Comparison of ENCODE assay signal across 17 cellular contexts in genomic region chr5:39503148-39503547, GRCh38.
A peak's percentile ranks its signal among the peaks of the same experiment; 100 is the strongest.
DNase-seq lines count a peak whose midpoint lies in the region; ATAC-seq and TF ChIP-seq lines count a peak whose summit lies in the region.
"Had no signal": no experiment of that assay in that cellular context is flagged by ENCODE, and none has a peak within 500 bp of the region (broad histone marks: within the 10 kb centered on the region; RNA-seq: fewer than 3 reads in every experiment).

No MANE protein-coding gene starts in this region.

- BruUV-seq in MCF 10A (replicated peaks; lab: Mats Ljungman, UMichigan), result no TSS peak

- no peaks in the 10 kb centered on the region for H3K79me2 ChIP-seq in fibroblast of lung (ENCODE audit: control insufficient read depth, insufficient read depth, low read length)

- H2AFZ ChIP-seq in fibroblast of lung (ENCODE audit: low read length), result no peak overlapping the region

- H3K36me3 ChIP-seq in breast epithelium (no peaks in the 10 kb centered on the region), fibroblast of lung (ENCODE audit: control insufficient read depth, insufficient read depth, low read length) (no peaks in the 10 kb centered on the region), muscle layer of colon (ENCODE audit: insufficient read depth, low read length) (no peaks in the 10 kb centered on the region), uterus (no peaks in the 10 kb centered on the region)
- H3K36me3 ChIP-seq: SJCRH30 had no signal

- DNase-seq in MCF 10A (ENCODE audit: unreplicated experiment), result peak; percentile 17
- no peak for DNase-seq in breast epithelium (ENCODE audit: low spot score in 2 of 2)
- peak; percentile 48 to 93 for DNase-seq in fibroblast of lung (ENCODE audit: low read depth in 2 of 2)
- DNase-seq in uterus, result peak; percentile 61 to 69
- DNase-seq in SHP77 (lab: John Stamatoyannopoulos, UW), result no peak
- no peak for DNase-seq in SK-N-DZ (ENCODE audit: low spot score)
- DNase-seq in activated T-cell treated with anti-CD3 and anti-CD28 coated beads, Interleukin-2, amount 50 U/mL, for 72 hours, result no peak
- DNase-seq: activated B cell treated with CpG ODN at 0.5 μM for 24 hours; activated naive CD8-positive, alpha-beta T cell treated with anti-CD3 and anti-CD28 coated beads, Interleukin-2, amount 10 ng/mL, durations not matched to agents 7 days and 5 days; Calu3; dermis blood vessel endothelial cell; foreskin keratinocyte; NCI-H146; NCI-H526 had no signal

- H3K4me1 ChIP-seq in breast epithelium (no peaks in the 10 kb centered on the region), fibroblast of lung (ENCODE audit: control insufficient read depth, extremely low read depth, insufficient read depth, low read length) (peaks cover 18% of the 10 kb centered on the region), muscle layer of colon (ENCODE audit: insufficient read depth, low read length) (peaks cover 27% of the 10 kb centered on the region), uterus (no peaks in the 10 kb centered on the region)

- H3K9ac ChIP-seq in fibroblast of lung (ENCODE audit: insufficient read depth, low read length), result no peak overlapping the region
- H3K9ac ChIP-seq in muscle layer of colon (ENCODE audit: low read length), result no peak overlapping the region

- H3K27ac ChIP-seq in breast epithelium (no peak overlapping the region), fibroblast of lung (ENCODE audit: insufficient read depth, low read length) (no peak overlapping the region), muscle layer of colon (ENCODE audit: low read depth, low read length) (peak overlapping the region; percentile 14), uterus (peak overlapping the region in 1 of 2 donors; percentile 46)
- H3K27ac ChIP-seq: foreskin keratinocyte, SJCRH30 had no signal

- H3K9me3 Mint-ChIP-seq in MCF 10A (ENCODE audit: unreplicated experiment), result no peaks in the 10 kb centered on the region
- peaks cover 0 to 2% of the 10 kb centered on the region in 2 donors for H3K9me3 Mint-ChIP-seq in activated T-cell treated with anti-CD3 and anti-CD28 coated beads, Interleukin-2, amount 50 U/mL, for 72 hours
- H3K9me3 Mint-ChIP-seq: activated B cell treated with CpG ODN at 0.5 μM for 24 hours; activated naive CD8-positive, alpha-beta T cell treated with anti-CD3 and anti-CD28 coated beads, Interleukin-2, amount 10 ng/mL, durations not matched to agents 7 days and 5 days; neural crest cell had no signal

- H3K27ac Mint-ChIP-seq in MCF 10A (ENCODE audit: low read depth, unreplicated experiment), result no peak overlapping the region
- H3K27ac Mint-ChIP-seq in activated T-cell treated with anti-CD3 and anti-CD28 coated beads, Interleukin-2, amount 50 U/mL, for 72 hours, result no peak overlapping the region
- H3K27ac Mint-ChIP-seq: activated B cell treated with CpG ODN at 0.5 μM for 24 hours; activated naive CD8-positive, alpha-beta T cell treated with anti-CD3 and anti-CD28 coated beads, Interleukin-2, amount 10 ng/mL, durations not matched to agents 7 days and 5 days had no signal

- H3K27me3 ChIP-seq in breast epithelium (no peaks in the 10 kb centered on the region), fibroblast of lung (ENCODE audit: control insufficient read depth, insufficient read depth, low read length) (no peaks in the 10 kb centered on the region), muscle layer of colon (ENCODE audit: control insufficient read depth in 1 of 2, insufficient read depth in 2 of 2, low read length in 2 of 2) (no peaks in the 10 kb centered on the region), uterus (no peaks in the 10 kb centered on the region)
- H3K27me3 ChIP-seq: foreskin keratinocyte, SJCRH30 had no signal

- CTCF ChIA-PET in MCF 10A (lab: Yijun Ruan, JAX), result no interaction called here

- H3K4me3 ChIP-seq in breast epithelium (no peak overlapping the region), fibroblast of lung (replicated peaks in 1 of 4; ENCODE audit: control extremely low read depth in 1 of 4, insufficient read depth in 1 of 4, low read depth in 3 of 4, low read length in 4 of 4) (no peak overlapping the region), muscle layer of colon (ENCODE audit: low read depth in 1 of 2, low read length in 2 of 2) (no peak overlapping the region), uterus (no peak overlapping the region)
- H3K4me3 ChIP-seq: SJCRH30 had no signal

- no peak for ATAC-seq in activated T-cell treated with anti-CD3 and anti-CD28 coated beads, Interleukin-2, amount 50 U/mL, for 72 hours (replicated peaks in 1 of 2)
- ATAC-seq: foreskin keratinocyte had no signal

- H4K20me1 ChIP-seq in fibroblast of lung (ENCODE audit: control insufficient read depth, extremely low read depth, insufficient read depth, low read length), result no peaks in the 10 kb centered on the region

- H3K27me3 Mint-ChIP-seq in MCF 10A (ENCODE audit: insufficient read depth, unreplicated experiment), result no peaks in the 10 kb centered on the region
- peaks cover 6% of the 10 kb centered on the region for H3K27me3 Mint-ChIP-seq in activated T-cell treated with anti-CD3 and anti-CD28 coated beads, Interleukin-2, amount 50 U/mL, for 72 hours (ENCODE audit: low read depth)

- TF ChIP-seq CTCF in MCF 10A (IDR thresholded peaks at IDR 0.05; ENCODE audit: unreplicated experiment), result no peak
- no peak for TF ChIP-seq CTCF in breast epithelium (IDR thresholded peaks at IDR 0.05)
- TF ChIP-seq CTCF in fibroblast of lung (conservative IDR thresholded peaks at IDR 0.05 in 1 of 2, IDR thresholded peaks at IDR 0.05 in 1 of 2; ENCODE audit: low read depth in 1 of 2, low read length in 2 of 2), result no peak
- TF ChIP-seq CTCF in uterus (IDR thresholded peaks at IDR 0.05), result no peak

- H3K4me2 ChIP-seq in fibroblast of lung (ENCODE audit: extremely low read depth, insufficient read depth, low read length), result no peak overlapping the region

- no peak overlapping the region for H3K4me3 Mint-ChIP-seq in MCF 10A (ENCODE audit: unreplicated experiment)
- no peak overlapping the region for H3K4me3 Mint-ChIP-seq in activated T-cell treated with anti-CD3 and anti-CD28 coated beads, Interleukin-2, amount 50 U/mL, for 72 hours
- H3K4me3 Mint-ChIP-seq: activated B cell treated with CpG ODN at 0.5 μM for 24 hours; activated naive CD8-positive, alpha-beta T cell treated with anti-CD3 and anti-CD28 coated beads, Interleukin-2, amount 10 ng/mL, durations not matched to agents 7 days and 5 days; neural crest cell had no signal

- no peaks in the 10 kb centered on the region for H3K36me3 Mint-ChIP-seq in MCF 10A (ENCODE audit: insufficient read depth, unreplicated experiment)
- no peaks in the 10 kb centered on the region for H3K36me3 Mint-ChIP-seq in activated T-cell treated with anti-CD3 and anti-CD28 coated beads, Interleukin-2, amount 50 U/mL, for 72 hours (ENCODE audit: insufficient read depth in 2 of 2)
- H3K36me3 Mint-ChIP-seq: activated naive CD8-positive, alpha-beta T cell treated with anti-CD3 and anti-CD28 coated beads, Interleukin-2, amount 10 ng/mL, durations not matched to agents 7 days and 5 days had no signal

- TF ChIP-seq POLR2A in breast epithelium (IDR thresholded peaks at IDR 0.05), result no peak
- no peak for TF ChIP-seq POLR2A in uterus (IDR thresholded peaks at IDR 0.05)

- POLR2A ChIA-PET in MCF 10A (lab: Yijun Ruan, JAX), result interaction anchor here (0.7 kb wide), 1 partner anchor 8 kb away, joined by 6 read pairs; no protein-coding TSS in a partner anchor

- H3K9me3 ChIP-seq in breast epithelium, result no peaks in the 10 kb centered on the region
- H3K9me3 ChIP-seq in fibroblast of lung (ENCODE audit: control insufficient read depth, insufficient read depth, low read depth, low read length), result no peaks in the 10 kb centered on the region
- H3K9me3 ChIP-seq in muscle layer of colon (ENCODE audit: low read length), result no peaks in the 10 kb centered on the region
- H3K9me3 ChIP-seq in uterus, result no peaks in the 10 kb centered on the region
- H3K9me3 ChIP-seq: SJCRH30 had no signal

- peaks cover 10% of the 10 kb centered on the region for H3K4me1 Mint-ChIP-seq in MCF 10A (ENCODE audit: insufficient read depth, unreplicated experiment)
- H3K4me1 Mint-ChIP-seq in activated T-cell treated with anti-CD3 and anti-CD28 coated beads, Interleukin-2, amount 50 U/mL, for 72 hours (ENCODE audit: low read depth), result no peaks in the 10 kb centered on the region
- H3K4me1 Mint-ChIP-seq: activated B cell treated with CpG ODN at 0.5 μM for 24 hours had no signal

- intact Hi-C loops in MCF 10A (cut with micrococcal nuclease) (no loop called here), breast epithelium (cut with DNase I; ENCODE audit: low total_unique reads) (no loop called here), uterus (cut with DNase I; ENCODE audit: low total_unique reads) (no loop called here)

Comparison
In these comparisons a context has a peak if more than half of its experiments do, and no peak if none do; other contexts are left out.
1. DNase-seq: peak in MCF 10A (single experiment), fibroblast of lung (2 of 2) and uterus (2 of 2); none in breast epithelium (0 of 2), SHP77 (0 of 2), SK-N-DZ (single experiment) and activated T-cell treated with anti-CD3 and anti-CD28 coated beads, Interleukin-2, amount 50 U/mL, for 72 hours (0 of 2).